11 cellular contexts compared by ENCODE assay signal in the genomic region with DNA sequence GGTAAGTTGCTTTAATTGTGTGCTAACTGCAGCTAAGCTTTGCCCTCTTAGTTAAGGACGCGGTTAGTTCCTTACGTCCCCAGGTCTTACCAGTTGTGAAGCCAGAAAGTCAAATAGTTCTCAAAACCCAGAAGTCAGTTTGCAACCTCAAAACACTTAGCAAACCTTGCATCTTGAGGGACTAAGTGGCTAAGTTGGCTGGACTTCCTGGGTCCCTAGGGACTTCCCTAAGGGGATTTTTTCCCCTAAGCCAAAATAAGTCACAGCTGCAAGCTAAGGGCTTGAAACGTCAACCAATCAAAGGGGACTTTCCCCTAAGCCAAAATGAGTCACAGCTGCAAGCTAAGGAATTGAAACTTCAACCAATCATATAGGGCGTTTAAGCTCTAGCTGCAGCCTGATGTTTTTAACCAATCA. TPM values are rescaled to one million over a fixed set of nuclear protein-coding genes. Genes with fewer than 3 reads are reported as not detected.
A peak's percentile ranks its signal among the peaks of the same experiment; 100 is the strongest.
DNase-seq lines count a peak whose midpoint lies in the region; ATAC-seq and TF ChIP-seq lines count a peak whose summit lies in the region.
"Had no signal": no experiment of that assay in that cellular context is flagged by ENCODE, and none has a peak within 500 bp of the region (broad histone marks: within the 10 kb centered on the region; RNA-seq: fewer than 3 reads in every experiment).

No MANE protein-coding gene starts in this region.

- DNase-seq in AG10803 (ENCODE audit: low read depth) (peak; percentile 67), middle frontal gyrus (ENCODE audit: extremely low spot score, low spot score) (no peak), endothelial cell (ENCODE audit: low spot score) (no peak), hippocampal formation (lab: John Stamatoyannopoulos, UW) (no peak)
- peak; percentile 21 for DNase-seq in activated naive CD8-positive, alpha-beta T cell treated with anti-CD3 and anti-CD28 coated beads for 36 hours
- DNase-seq: NCI-H1417, spleen had no signal

- no peak overlapping the region for H3K27ac Mint-ChIP-seq in activated naive CD8-positive, alpha-beta T cell treated with anti-CD3 and anti-CD28 coated beads for 36 hours
- H3K27ac Mint-ChIP-seq in endothelial cell (ENCODE audit: unreplicated experiment): no peak overlapping the region

- H3K4me3 Mint-ChIP-seq in activated naive CD8-positive, alpha-beta T cell treated with anti-CD3 and anti-CD28 coated beads for 36 hours: no peak overlapping the region
- H3K4me3 Mint-ChIP-seq in endothelial cell (ENCODE audit: unreplicated experiment): no peak overlapping the region

- no peaks in the 10 kb centered on the region for H3K9me3 Mint-ChIP-seq in activated naive CD8-positive, alpha-beta T cell treated with anti-CD3 and anti-CD28 coated beads for 36 hours
- no peaks in the 10 kb centered on the region for H3K9me3 Mint-ChIP-seq in endothelial cell (ENCODE audit: unreplicated experiment)

- H3K36me3 Mint-ChIP-seq in activated naive CD8-positive, alpha-beta T cell treated with anti-CD3 and anti-CD28 coated beads for 36 hours: no peaks in the 10 kb centered on the region
- no peaks in the 10 kb centered on the region for H3K36me3 Mint-ChIP-seq in endothelial cell (ENCODE audit: low read depth, unreplicated experiment)

- H3K4me1 Mint-ChIP-seq in activated naive CD8-positive, alpha-beta T cell treated with anti-CD3 and anti-CD28 coated beads for 36 hours: peaks cover 8% of the 10 kb centered on the region
- H3K4me1 Mint-ChIP-seq in endothelial cell (ENCODE audit: unreplicated experiment): peaks cover 18% of the 10 kb centered on the region

- peak; percentile 45 for ATAC-seq in GM18861 (IDR thresholded peaks at IDR 0.05; ENCODE audit: unreplicated experiment)
- ATAC-seq in HG02981 (IDR thresholded peaks at IDR 0.05; ENCODE audit: unreplicated experiment): peak; percentile 51
- ATAC-seq in GM18873 (IDR thresholded peaks at IDR 0.05; ENCODE audit: low FRiP score, unreplicated experiment): no peak

- TF ChIP-seq CTCF in AG10803 (conservative IDR thresholded peaks at IDR 0.05; ENCODE audit: low read length) (no peak), endothelial cell (IDR thresholded peaks at IDR 0.05; ENCODE audit: unreplicated experiment) (no peak)

- no peak overlapping the region; the same call in 1 of the 2 replicates for H3K4me3 ChIP-seq in AG10803 (ENCODE audit: low read length)
- H3K4me3 ChIP-seq: HAP-1, spleen had no signal

- peaks cover 25% of the 10 kb centered on the region for H3K27me3 Mint-ChIP-seq in activated naive CD8-positive, alpha-beta T cell treated with anti-CD3 and anti-CD28 coated beads for 36 hours
- H3K27me3 Mint-ChIP-seq in endothelial cell (ENCODE audit: unreplicated experiment): peaks cover 1% of the 10 kb centered on the region

RNA-seq across cellular contexts. Expression of a gene that starts 36.2 kb away (rescaled TPM):
- not detected for total RNA-seq in activated naive CD8-positive, alpha-beta T cell treated with anti-CD3 and anti-CD28 coated beads for 36 hours
- 0.15 TPM for total RNA-seq in endothelial cell (ENCODE audit: unreplicated experiment)

Comparison
In these comparisons a context has a peak if more than half of its experiments do, and no peak if none do; other contexts are left out.
1. DNase-seq: peak in AG10803 (single experiment) and activated naive CD8-positive, alpha-beta T cell treated with anti-CD3 and anti-CD28 coated beads for 36 hours (single experiment); none in middle frontal gyrus (single experiment), endothelial cell (single experiment) and hippocampal formation (0 of 2).